ENCODE assay signal across 1 cellular context in genomic region chr2:47297767-47298401, GRCh38.
TF ChIP-seq lines count a peak whose summit lies in the region.

No MANE protein-coding gene starts in this region.

TF ChIP-seq in K562, 482 proteins besides CTCF, POLR2A, EP300 and RAD21 (continued from another document and continues in another):
- TF ChIP-seq ZNF518B (CRISPR knock-in tag; IDR thresholded peaks at IDR 0.05): no peak
- TF ChIP-seq RBM25 (IDR thresholded peaks at IDR 0.05; ENCODE audit: low read depth, low read length, severe bottlenecking): no peak
- no peak for TF ChIP-seq TAF15 (IDR thresholded peaks at IDR 0.05; ENCODE audit: low read depth, low read length)
- TF ChIP-seq PHF21A (IDR thresholded peaks at IDR 0.05; ENCODE audit: borderline replicate concordance, low read depth): no peak
- peak; percentile 46 for TF ChIP-seq FOXJ2 (tag; IDR thresholded peaks at IDR 0.05)
- TF ChIP-seq ZNF75A (CRISPR knock-in tag; IDR thresholded peaks at IDR 0.05): peak; percentile 67; the same call in 1 of the 2 replicates
- TF ChIP-seq SMARCA5 (IDR thresholded peaks at IDR 0.05): no peak
- no peak for TF ChIP-seq CREB3L1 (IDR thresholded peaks at IDR 0.05; ENCODE audit: borderline replicate concordance, low read depth)
- TF ChIP-seq, protein P1, sequence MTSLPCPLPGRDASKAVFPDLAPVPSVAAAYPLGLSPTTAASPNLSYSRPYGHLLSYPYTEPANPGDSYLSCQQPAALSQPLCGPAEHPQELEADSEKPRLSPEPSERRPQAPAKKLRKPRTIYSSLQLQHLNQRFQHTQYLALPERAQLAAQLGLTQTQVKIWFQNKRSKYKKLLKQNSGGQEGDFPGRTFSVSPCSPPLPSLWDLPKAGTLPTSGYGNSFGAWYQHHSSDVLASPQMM (CRISPR knock-in tag; IDR thresholded peaks at IDR 0.05): no peak
- peak; percentile 43; the same call in 1 of the 2 replicates for TF ChIP-seq MAFG (tag; conservative IDR thresholded peaks at IDR 0.05)
- TF ChIP-seq, protein P2, sequence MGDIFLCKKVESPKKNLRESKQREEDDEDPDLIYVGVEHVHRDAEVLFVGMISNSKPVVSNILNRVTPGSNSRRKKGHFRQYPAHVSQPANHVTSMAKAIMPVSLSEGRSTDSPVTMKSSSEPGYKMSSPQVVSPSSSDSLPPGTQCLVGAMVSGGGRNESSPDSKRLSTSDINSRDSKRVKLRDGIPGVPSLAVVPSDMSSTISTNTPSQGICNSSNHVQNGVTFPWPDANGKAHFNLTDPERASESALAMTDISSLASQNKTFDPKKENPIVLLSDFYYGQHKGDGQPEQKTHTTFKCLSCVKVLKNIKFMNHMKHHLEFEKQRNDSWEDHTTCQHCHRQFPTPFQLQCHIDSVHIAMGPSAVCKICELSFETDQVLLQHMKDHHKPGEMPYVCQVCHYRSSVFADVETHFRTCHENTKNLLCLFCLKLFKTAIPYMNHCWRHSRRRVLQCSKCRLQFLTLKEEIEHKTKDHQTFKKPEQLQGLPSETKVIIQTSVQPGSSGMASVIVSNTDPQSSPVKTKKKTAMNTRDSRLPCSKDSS (IDR thresholded peaks at IDR 0.05; ENCODE audit: low read depth, partially characterized antibody): no peak
- no peak for TF ChIP-seq ARID1B (IDR thresholded peaks at IDR 0.05)
- TF ChIP-seq GABPB1 (CRISPR knock-in tag; IDR thresholded peaks at IDR 0.05): no peak
- no peak for TF ChIP-seq SMAD2 (IDR thresholded peaks at IDR 0.05; ENCODE audit: low read depth, low read length)
- TF ChIP-seq MCM7 (IDR thresholded peaks at IDR 0.05): no peak
- TF ChIP-seq POLR2G (IDR thresholded peaks at IDR 0.05; ENCODE audit: low read depth, low read length): no peak
- TF ChIP-seq ZC3H4 (CRISPR knock-in tag; IDR thresholded peaks at IDR 0.05; ENCODE audit: borderline replicate concordance): no peak
- TF ChIP-seq MITF (IDR thresholded peaks at IDR 0.05): peak; percentile 49; the same call in 1 of the 2 replicates
- TF ChIP-seq ATF7 (IDR thresholded peaks at IDR 0.05): peak; percentile 73
- TF ChIP-seq RFX7 (CRISPR knock-in tag; IDR thresholded peaks at IDR 0.05): peak; percentile 84; the same call in 1 of the 2 replicates
- TF ChIP-seq ERF (CRISPR knock-in tag; IDR thresholded peaks at IDR 0.05): peak; percentile 91
- no peak for TF ChIP-seq FOXP1 (CRISPR knock-in tag; IDR thresholded peaks at IDR 0.05)
- no peak for TF ChIP-seq KDM1A (IDR thresholded peaks at IDR 0.05)
- TF ChIP-seq MEF2A (IDR thresholded peaks at IDR 0.05; ENCODE audit: control insufficient read depth, low read depth, low read length): 0 out of 2 replicates have a peak, but pooled peaks have one; percentile 25
- TF ChIP-seq GTF2A2 (tag; IDR thresholded peaks at IDR 0.05): peak; percentile 94
- TF ChIP-seq NFRKB (IDR thresholded peaks at IDR 0.05; ENCODE audit: low read depth): no peak
- TF ChIP-seq, protein P3, sequence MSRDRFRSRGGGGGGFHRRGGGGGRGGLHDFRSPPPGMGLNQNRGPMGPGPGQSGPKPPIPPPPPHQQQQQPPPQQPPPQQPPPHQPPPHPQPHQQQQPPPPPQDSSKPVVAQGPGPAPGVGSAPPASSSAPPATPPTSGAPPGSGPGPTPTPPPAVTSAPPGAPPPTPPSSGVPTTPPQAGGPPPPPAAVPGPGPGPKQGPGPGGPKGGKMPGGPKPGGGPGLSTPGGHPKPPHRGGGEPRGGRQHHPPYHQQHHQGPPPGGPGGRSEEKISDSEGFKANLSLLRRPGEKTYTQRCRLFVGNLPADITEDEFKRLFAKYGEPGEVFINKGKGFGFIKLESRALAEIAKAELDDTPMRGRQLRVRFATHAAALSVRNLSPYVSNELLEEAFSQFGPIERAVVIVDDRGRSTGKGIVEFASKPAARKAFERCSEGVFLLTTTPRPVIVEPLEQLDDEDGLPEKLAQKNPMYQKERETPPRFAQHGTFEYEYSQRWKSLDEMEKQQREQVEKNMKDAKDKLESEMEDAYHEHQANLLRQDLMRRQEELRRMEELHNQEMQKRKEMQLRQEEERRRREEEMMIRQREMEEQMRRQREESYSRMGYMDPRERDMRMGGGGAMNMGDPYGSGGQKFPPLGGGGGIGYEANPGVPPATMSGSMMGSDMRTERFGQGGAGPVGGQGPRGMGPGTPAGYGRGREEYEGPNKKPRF (IDR thresholded peaks at IDR 0.05; ENCODE audit: low read depth, low read length): no peak
- TF ChIP-seq ATF1 (CRISPR knock-in tag; IDR thresholded peaks at IDR 0.05): no peak
- TF ChIP-seq ATF1 (tag; IDR thresholded peaks at IDR 0.05): peak; percentile 84
- TF ChIP-seq YY1 (IDR thresholded peaks at IDR 0.05; ENCODE audit: borderline replicate concordance in 1 of 3, control insufficient read depth in 1 of 3, extremely low read depth in 1 of 3, insufficient read depth in 3 of 3, insufficient read length in 1 of 3, insufficient replicate concordance in 2 of 3, low read depth in 1 of 3, low read length in 2 of 3): peak in 2 of 3 experiments; percentile 18 to 80
- TF ChIP-seq MAFF (IDR thresholded peaks at IDR 0.05; ENCODE audit: low read length): no peak
- TF ChIP-seq, protein P4, sequence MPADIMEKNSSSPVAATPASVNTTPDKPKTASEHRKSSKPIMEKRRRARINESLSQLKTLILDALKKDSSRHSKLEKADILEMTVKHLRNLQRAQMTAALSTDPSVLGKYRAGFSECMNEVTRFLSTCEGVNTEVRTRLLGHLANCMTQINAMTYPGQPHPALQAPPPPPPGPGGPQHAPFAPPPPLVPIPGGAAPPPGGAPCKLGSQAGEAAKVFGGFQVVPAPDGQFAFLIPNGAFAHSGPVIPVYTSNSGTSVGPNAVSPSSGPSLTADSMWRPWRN (IDR thresholded peaks at IDR 0.05; ENCODE audit: low read depth): no peak
- TF ChIP-seq RERE (CRISPR knock-in tag; IDR thresholded peaks at IDR 0.05; ENCODE audit: borderline replicate concordance): no peak
- peak; percentile 96 for TF ChIP-seq ZKSCAN8 (CRISPR knock-in tag; IDR thresholded peaks at IDR 0.05)
- TF ChIP-seq ZSCAN32 (CRISPR knock-in tag; IDR thresholded peaks at IDR 0.05): peak; percentile 49; the same call in 1 of the 2 replicates
- no peak for TF ChIP-seq CHD2 (IDR thresholded peaks at IDR 0.05; ENCODE audit: low read depth, low read length)
- TF ChIP-seq TEAD2 (tag; IDR thresholded peaks at IDR 0.05): peak; percentile 98
- no peak for TF ChIP-seq MED1 (CRISPR knock-in tag; IDR thresholded peaks at IDR 0.05; ENCODE audit: borderline replicate concordance)
- TF ChIP-seq ZZZ3 (IDR thresholded peaks at IDR 0.05): no peak
- peak; percentile 95 for TF ChIP-seq ZNF165 (CRISPR knock-in tag; IDR thresholded peaks at IDR 0.05; ENCODE audit: borderline replicate concordance)
- no peak for TF ChIP-seq STAT6 (CRISPR knock-in tag; IDR thresholded peaks at IDR 0.05)
- no peak for TF ChIP-seq NCOA2 (IDR thresholded peaks at IDR 0.05; ENCODE audit: partially characterized antibody in 2 of 2)
- TF ChIP-seq SIRT6 (IDR thresholded peaks at IDR 0.05; ENCODE audit: low read depth, low read length): no peak
- TF ChIP-seq ZSCAN29 (IDR thresholded peaks at IDR 0.05): no peak
